21 cellular contexts compared by ENCODE assay signal in genomic region chr12:87870061-87870460, GRCh38.
A peak's percentile ranks its signal among the peaks of the same experiment; 100 is the strongest.
DNase-seq lines count a peak whose midpoint lies in the region; ATAC-seq, FAIRE-seq and TF ChIP-seq lines count a peak whose summit lies in the region.
"Had no signal": no experiment of that assay in that cellular context is flagged by ENCODE, and none has a peak within 500 bp of the region (broad histone marks: within the 10 kb centered on the region; RNA-seq: fewer than 3 reads in every experiment).

No MANE protein-coding gene starts in this region.

- TF ChIP-seq POLR2A in adrenal gland (IDR thresholded peaks at IDR 0.05): no peak

- H3K9me3 Mint-ChIP-seq in neural progenitor cell: peaks cover under 1% of the 10 kb centered on the region

- H3K27ac Mint-ChIP-seq in neural progenitor cell: peak overlapping the region; percentile 73
- H3K27ac Mint-ChIP-seq: IgD-negative memory B cell, memory B cell had no signal

- H3K36me3 ChIP-seq in neural progenitor cell: no peaks in the 10 kb centered on the region
- H3K36me3 ChIP-seq in adrenal gland (replicated peaks in 1 of 2): no peaks in the 10 kb centered on the region
- H3K36me3 ChIP-seq in mucosa of descending colon (ENCODE audit: low read depth): no peaks in the 10 kb centered on the region
- H3K36me3 ChIP-seq: neutrophil had no signal

- H3F3A ChIP-seq in neural progenitor cell (ENCODE audit: low read depth): no peaks in the 10 kb centered on the region

- intact Hi-C loops in adrenal gland (cut with DNase I) (no loop called here), mucosa of descending colon (cut with DNase I, micrococcal nuclease) (no loop called here)

- H2AFZ ChIP-seq in neural progenitor cell (replicated peaks): no peak overlapping the region

- peak overlapping the region; percentile 56 for H3K4me2 ChIP-seq in neural progenitor cell

- H3K36me3 Mint-ChIP-seq in neural progenitor cell: no peaks in the 10 kb centered on the region
- H3K36me3 Mint-ChIP-seq: IgD-negative memory B cell, memory B cell had no signal

- no peak overlapping the region for H3K4me3 ChIP-seq in epithelial cell of esophagus (ENCODE audit: low read length)
- no peak overlapping the region for H3K4me3 ChIP-seq in neural progenitor cell
- no peak overlapping the region for H3K4me3 ChIP-seq in adrenal gland
- H3K4me3 ChIP-seq in mucosa of descending colon: no peak overlapping the region
- H3K4me3 ChIP-seq: testis had no signal

- peaks cover 2% of the 10 kb centered on the region for H3K27me3 Mint-ChIP-seq in neural progenitor cell (ENCODE audit: insufficient read depth, low read depth)
- H3K27me3 Mint-ChIP-seq: IgD-negative memory B cell, memory B cell had no signal

- FAIRE-seq in HTR-8/SVneo (lab: Jason Lieb, UNC): no peak
- FAIRE-seq: H1 had no signal

- peak; percentile 41 for ATAC-seq in GM18861 (IDR thresholded peaks at IDR 0.05; ENCODE audit: unreplicated experiment)
- no peak for ATAC-seq in mucosa of descending colon
- ATAC-seq: sciatic nerve had no signal

- H3K9ac ChIP-seq in neural progenitor cell: no peak overlapping the region

- H3K9me3 ChIP-seq in neural progenitor cell (ENCODE audit: low read depth) (no peaks in the 10 kb centered on the region), adrenal gland (replicated peaks in 1 of 3) (no peaks in the 10 kb centered on the region), mucosa of descending colon (no peaks in the 10 kb centered on the region)
- H3K9me3 ChIP-seq: neutrophil, testis had no signal

- in situ Hi-C loops in G401 (cut with HindIII; ENCODE audit: low sequenced_read_pairs): no loop called here

- no peak for TF ChIP-seq CTCF in epithelial cell of esophagus (IDR thresholded peaks at IDR 0.05; ENCODE audit: insufficient read depth, low read depth, low read length, missing control alignments)
- no peak for TF ChIP-seq CTCF in neural progenitor cell (IDR thresholded peaks at IDR 0.05)
- no peak for TF ChIP-seq CTCF in adrenal gland (IDR thresholded peaks at IDR 0.05)
- TF ChIP-seq CTCF in mucosa of descending colon (IDR thresholded peaks at IDR 0.05): no peak

- peaks cover 31% of the 10 kb centered on the region for H3K4me1 Mint-ChIP-seq in neural progenitor cell
- H3K4me1 Mint-ChIP-seq: IgD-negative memory B cell, memory B cell had no signal

- H3K27me3 ChIP-seq in neural progenitor cell (no peaks in the 10 kb centered on the region), adrenal gland (no peaks in the 10 kb centered on the region)
- H3K27me3 ChIP-seq: neutrophil, testis had no signal

- peak overlapping the region; percentile 0 for H3K4me3 Mint-ChIP-seq in neural progenitor cell
- H3K4me3 Mint-ChIP-seq: IgD-negative memory B cell, memory B cell had no signal

- H3K79me2 ChIP-seq in neural progenitor cell (ENCODE audit: low read depth): no peaks in the 10 kb centered on the region

- DNase-seq in LHCN-M2 (ENCODE audit: low read depth) (peak; percentile 49), epithelial cell of esophagus (ENCODE audit: low read depth) (peak; percentile 59), neural progenitor cell (ENCODE audit: low spot score) (no peak), adrenal gland (no peak), G401 (ENCODE audit: low spot score) (no peak), HTR-8/SVneo (ENCODE audit: insufficient read length, low spot score) (no peak), mucosa of descending colon (no peak)
- DNase-seq: activated CD4-positive, CD25-positive, alpha-beta regulatory T cell treated with anti-CD3 and anti-CD28 coated beads, Interleukin-2, amount 50 U/mL, for 72 hours; activated naive CD4-positive, alpha-beta T cell treated with anti-CD3 and anti-CD28 coated beads, Interleukin-2, amount 50 U/mL, for 16 hours; caudate nucleus; DMS153; NCI-H1105; NCI-H2171; stimulated activated CD8-positive, alpha-beta memory T cell treated with anti-CD3 and anti-CD28 coated beads, Interleukin-4, amount 100 ng/mL, for 48 hours; testis had no signal

- H3K4me1 ChIP-seq in neural progenitor cell (peaks cover 17% of the 10 kb centered on the region), adrenal gland (replicated peaks in 1 of 2) (peaks cover 0 to 5% of the 10 kb centered on the region in 2 donors), mucosa of descending colon (ENCODE audit: low read depth) (no peaks in the 10 kb centered on the region)
- H3K4me1 ChIP-seq: testis had no signal

- no peaks in the 10 kb centered on the region for H4K20me1 ChIP-seq in neural progenitor cell (ENCODE audit: low read depth)

- no peak overlapping the region for H3K27ac ChIP-seq in neural progenitor cell
- H3K27ac ChIP-seq in adrenal gland: no peak overlapping the region
- H3K27ac ChIP-seq: neutrophil, testis had no signal

Comparison
In these comparisons a context has a peak if more than half of its experiments do, and no peak if none do; other contexts are left out.
1. DNase-seq: peak in LHCN-M2 (single experiment) and epithelial cell of esophagus (single experiment); none in neural progenitor cell (single experiment), adrenal gland (0 of 7), G401 (single experiment), HTR-8/SVneo (single experiment) and mucosa of descending colon (0 of 3).